Comparison of ENCODE assay signal across 1 cellular context in the genomic region with DNA sequence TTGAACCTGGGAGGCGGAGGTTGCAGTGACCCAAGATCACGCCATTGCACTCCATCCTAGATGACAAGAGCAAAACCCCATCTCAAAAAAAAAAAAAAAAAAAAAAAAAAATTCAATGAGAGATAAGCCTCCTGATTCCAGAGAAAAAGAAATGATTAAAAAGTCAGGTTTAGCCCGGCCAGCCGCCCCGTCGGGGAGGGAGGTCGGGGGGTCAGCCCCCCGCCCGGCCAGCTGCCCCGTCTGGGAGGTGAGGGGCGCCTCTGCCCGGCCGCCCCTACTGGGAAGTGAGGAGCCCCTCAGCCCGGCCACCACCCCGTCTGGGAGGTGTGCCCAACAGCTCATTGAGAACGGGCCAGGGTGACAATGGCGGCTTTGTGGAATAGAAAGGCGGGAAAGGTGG. TPM values are rescaled to one million over a fixed set of nuclear protein-coding genes. Genes with fewer than 3 reads are reported as not detected.
"Had no signal": no experiment of that assay in that cellular context is flagged by ENCODE, and none has a peak within 500 bp of the region (broad histone marks: within the 10 kb centered on the region; RNA-seq: fewer than 3 reads in every experiment).

No MANE protein-coding gene starts in this region.

RNA-seq across cellular contexts. Expression of a gene that starts 49.4 kb away (rescaled TPM):
- total RNA-seq: MCF 10A had no signal
